Comparison of ENCODE assay signal across 9 cellular contexts in the genomic region with DNA sequence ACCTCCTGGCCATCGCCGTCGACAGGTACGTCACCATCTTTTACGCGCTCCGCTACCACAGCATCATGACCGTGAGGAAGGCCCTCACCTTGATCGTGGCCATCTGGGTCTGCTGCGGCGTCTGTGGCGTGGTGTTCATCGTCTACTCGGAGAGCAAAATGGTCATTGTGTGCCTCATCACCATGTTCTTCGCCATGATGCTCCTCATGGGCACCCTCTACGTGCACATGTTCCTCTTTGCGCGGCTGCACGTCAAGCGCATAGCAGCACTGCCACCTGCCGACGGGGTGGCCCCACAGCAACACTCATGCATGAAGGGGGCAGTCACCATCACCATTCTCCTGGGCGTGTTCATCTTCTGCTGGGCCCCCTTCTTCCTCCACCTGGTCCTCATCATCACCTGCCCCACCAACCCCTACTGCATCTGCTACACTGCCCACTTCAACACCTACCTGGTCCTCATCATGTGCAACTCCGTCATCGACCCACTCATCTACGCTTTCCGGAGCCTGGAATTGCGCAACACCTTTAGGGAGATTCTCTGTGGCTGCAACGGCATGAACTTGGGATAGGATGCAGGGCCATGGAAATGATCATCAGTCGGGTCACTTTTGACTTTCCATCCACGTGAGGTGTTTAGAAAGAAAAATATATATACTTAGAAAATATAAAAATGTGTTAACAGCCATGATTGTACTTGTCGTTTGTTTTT. TPM values are rescaled to one million over a fixed set of nuclear protein-coding genes. Genes with fewer than 3 reads are reported as not detected.
DNase-seq lines count a peak whose midpoint lies in the region; ATAC-seq lines count a peak whose summit lies in the region.
"Had no signal": no experiment of that assay in that cellular context is flagged by ENCODE, and none has a peak within 500 bp of the region (broad histone marks: within the 10 kb centered on the region; RNA-seq: fewer than 3 reads in every experiment).

No MANE protein-coding gene starts in this region.

- ATAC-seq in HG03565 (IDR thresholded peaks at IDR 0.05; ENCODE audit: unreplicated experiment): peak; percentile 52
- ATAC-seq in left lobe of liver: peak; percentile 58
- no peak for ATAC-seq in HG03025 (IDR thresholded peaks at IDR 0.05; ENCODE audit: low FRiP score, unreplicated experiment)

- DNase-seq in activated CD8-positive, alpha-beta memory T cell treated with anti-CD3 and anti-CD28 coated beads, Interleukin-2, amount 50 U/mL, for 48 hours: peak; percentile 70
- no peak for DNase-seq in activated CD8-positive, alpha-beta memory T cell treated with anti-CD3 and anti-CD28 coated beads, Interleukin-2, amount 50 U/mL, for 4 hours
- peak; percentile 53 for DNase-seq in UCSD-AML1 (lab: John Stamatoyannopoulos, UW; ENCODE audit: unreplicated experiment)
- DNase-seq in left lobe of liver (ENCODE audit: low spot score): no peak
- DNase-seq in AG08396 (ENCODE audit: low spot score): no peak
- no peak for DNase-seq in NCI-H1436 (lab: John Stamatoyannopoulos, UW)

RNA-seq across cellular contexts. Expression of gene MC3R, which starts 0.9 kb away (rescaled TPM):
- total RNA-seq in left lobe of liver: not detected
- total RNA-seq: skeletal muscle tissue had no signal

Comparison
In these comparisons a context has a peak if more than half of its experiments do, and no peak if none do; other contexts are left out.
1. DNase-seq: peak in activated CD8-positive, alpha-beta memory T cell treated with anti-CD3 and anti-CD28 coated beads, Interleukin-2, amount 50 U/mL, for 48 hours (single experiment) and UCSD-AML1 (single experiment); none in activated CD8-positive, alpha-beta memory T cell treated with anti-CD3 and anti-CD28 coated beads, Interleukin-2, amount 50 U/mL, for 4 hours (single experiment), left lobe of liver (single experiment), AG08396 (single experiment) and NCI-H1436 (single experiment).